19 cellular contexts compared by ENCODE assay signal in the genomic region with DNA sequence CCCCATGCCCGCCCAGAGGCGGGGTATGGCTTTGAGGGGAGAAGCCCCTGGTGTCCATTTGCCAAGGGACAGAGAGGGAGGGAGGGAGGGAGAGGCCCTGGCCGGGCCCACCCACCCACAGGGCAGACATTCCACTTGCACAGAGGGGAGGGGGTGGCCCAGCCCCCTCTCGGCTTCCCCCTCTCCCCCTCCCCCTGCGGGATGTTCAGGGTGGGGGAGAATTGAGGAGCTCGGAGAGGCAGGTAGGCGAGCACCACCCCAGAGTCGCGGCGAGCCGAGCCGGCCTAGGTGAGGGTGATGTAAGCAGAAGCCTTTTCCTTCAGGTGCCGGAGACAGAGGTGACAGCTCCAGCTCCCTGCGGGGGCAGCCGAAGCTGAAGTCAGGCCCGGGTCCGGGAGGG. TPM values are rescaled to one million over a fixed set of nuclear protein-coding genes. Genes with fewer than 3 reads are reported as not detected.
"Had no signal": no experiment of that assay in that cellular context is flagged by ENCODE, and none has a peak within 500 bp of the region (broad histone marks: within the 10 kb centered on the region; RNA-seq: fewer than 3 reads in every experiment).

No MANE protein-coding gene starts in this region.

- ATAC-seq: body of pancreas; naive thymus-derived CD4-positive, alpha-beta T cell; sciatic nerve had no signal

- H3K4me3 ChIP-seq: body of pancreas, lower lobe of right lung, prostate gland, SK-N-MC had no signal

- H3K36me3 ChIP-seq: prostate gland had no signal

- H3K4me3 Mint-ChIP-seq: central memory CD8-positive, alpha-beta T cell; dendritic cell treated with granulocyte-macrophage colony-stimulating factor and Interleukin-4, amounts not matched to agents 40 ng/mL and 50 ng/mL, for 4 days had no signal

- H3K9me3 ChIP-seq: body of pancreas, esophagus muscularis mucosa, lower lobe of right lung, prostate gland, suprapubic skin, upper lobe of left lung had no signal

- H3K27ac ChIP-seq: body of pancreas, lower lobe of right lung, SK-N-MC, suprapubic skin, upper lobe of left lung, WERI-Rb-1 had no signal

- H3K4me1 ChIP-seq: body of pancreas, prostate gland had no signal

- DNase-seq: activated CD4-positive, alpha-beta T cell treated with anti-CD3 and anti-CD28 coated beads for 48 hours; activated naive CD4-positive, alpha-beta T cell treated with anti-CD3 and anti-CD28 coated beads, Interleukin-2, amount 50 U/mL, for 16 hours; body of pancreas; lower lobe of right lung; naive thymus-derived CD4-positive, alpha-beta T cell; stimulated activated CD4-positive, alpha-beta T cell treated with anti-CD3 and anti-CD28 coated beads, Interleukin-2, amount 100 ng/mL, for 24 hours; stimulated activated naive CD4-positive, alpha-beta T cell; T-helper 1 cell; WERI-Rb-1 had no signal

- H3K27ac Mint-ChIP-seq: dendritic cell treated with granulocyte-macrophage colony-stimulating factor and Interleukin-4, amounts not matched to agents 40 ng/mL and 50 ng/mL, for 4 days; naive thymus-derived CD4-positive, alpha-beta T cell had no signal

- H3K9me3 Mint-ChIP-seq: dendritic cell treated with granulocyte-macrophage colony-stimulating factor and Interleukin-4, amounts not matched to agents 40 ng/mL and 50 ng/mL, for 4 days had no signal

RNA-seq across cellular contexts. Expression of a gene that starts 12.2 kb away (rescaled TPM):
- total RNA-seq: body of pancreas, lower lobe of right lung, mononuclear cell, omental fat pad, sciatic nerve had no signal
- polyA plus RNA-seq: naive thymus-derived CD4-positive, alpha-beta T cell had no signal

RNA-seq across cellular contexts. Expression of a gene that starts 44.4 kb away (rescaled TPM):
- polyA plus RNA-seq: naive thymus-derived CD4-positive, alpha-beta T cell had no signal
